16 cellular contexts compared by ENCODE assay signal in genomic region chr2:179226203-179226960, GRCh38. TPM values are rescaled to one million over a fixed set of nuclear protein-coding genes. Genes with fewer than 3 reads are reported as not detected.
A peak's percentile ranks its signal among the peaks of the same experiment; 100 is the strongest.
DNase-seq lines count a peak whose midpoint lies in the region; ATAC-seq and TF ChIP-seq lines count a peak whose summit lies in the region.
"Had no signal": no experiment of that assay in that cellular context is flagged by ENCODE, and none has a peak within 500 bp of the region (broad histone marks: within the 10 kb centered on the region; RNA-seq: fewer than 3 reads in every experiment).

No MANE protein-coding gene starts in this region.

- H3K4me1 Mint-ChIP-seq in activated CD8-positive, alpha-beta memory T cell treated with anti-CD3 and anti-CD28 coated beads, Interleukin-2, amount 10 ng/mL, durations not matched to agents 7 days and 5 days = no peaks in the 10 kb centered on the region

- no peak for ATAC-seq in activated CD8-positive, alpha-beta memory T cell treated with anti-CD3 and anti-CD28 coated beads, Interleukin-2, amount 10 ng/mL, durations not matched to agents 7 days and 5 days
- ATAC-seq in left lung = no peak
- ATAC-seq: T-helper 17 cell had no signal

- no peak overlapping the region for H3K4me3 ChIP-seq in left lung

- H3K36me3 Mint-ChIP-seq in activated CD8-positive, alpha-beta memory T cell treated with anti-CD3 and anti-CD28 coated beads, Interleukin-2, amount 10 ng/mL, durations not matched to agents 7 days and 5 days = no peaks in the 10 kb centered on the region

- peaks cover 0 to 8% of the 10 kb centered on the region in 2 donors for H3K4me1 ChIP-seq in left lung

- TF ChIP-seq CTCF in left lung (IDR thresholded peaks at IDR 0.05) = no peak

- H3K4me3 Mint-ChIP-seq in activated CD8-positive, alpha-beta memory T cell treated with anti-CD3 and anti-CD28 coated beads, Interleukin-2, amount 10 ng/mL, durations not matched to agents 7 days and 5 days = no peak overlapping the region
- H3K4me3 Mint-ChIP-seq: dendritic cell treated with granulocyte-macrophage colony-stimulating factor and Interleukin-4, amounts not matched to agents 40 ng/mL and 50 ng/mL, for 4 days; IgD-negative memory B cell; T-helper 17 cell had no signal

- intact Hi-C loops in left lung (cut with DNase I) = no loop called here

- H3K9me3 Mint-ChIP-seq in activated CD8-positive, alpha-beta memory T cell treated with anti-CD3 and anti-CD28 coated beads, Interleukin-2, amount 10 ng/mL, durations not matched to agents 7 days and 5 days (ENCODE audit: low read depth) = no peaks in the 10 kb centered on the region
- H3K9me3 Mint-ChIP-seq: dendritic cell treated with granulocyte-macrophage colony-stimulating factor and Interleukin-4, amounts not matched to agents 40 ng/mL and 50 ng/mL, for 4 days; IgD-negative memory B cell had no signal

- H3K27me3 Mint-ChIP-seq in activated CD8-positive, alpha-beta memory T cell treated with anti-CD3 and anti-CD28 coated beads, Interleukin-2, amount 10 ng/mL, durations not matched to agents 7 days and 5 days = no peaks in the 10 kb centered on the region
- H3K27me3 Mint-ChIP-seq: dendritic cell treated with granulocyte-macrophage colony-stimulating factor and Interleukin-4, amounts not matched to agents 40 ng/mL and 50 ng/mL, for 4 days; IgD-negative memory B cell; progenitor cell of endocrine pancreas; T-helper 17 cell had no signal

- H3K27ac Mint-ChIP-seq in activated CD8-positive, alpha-beta memory T cell treated with anti-CD3 and anti-CD28 coated beads, Interleukin-2, amount 10 ng/mL, durations not matched to agents 7 days and 5 days = no peak overlapping the region
- H3K27ac Mint-ChIP-seq: dendritic cell treated with granulocyte-macrophage colony-stimulating factor and Interleukin-4, amounts not matched to agents 40 ng/mL and 50 ng/mL, for 4 days; IgD-negative memory B cell; progenitor cell of endocrine pancreas; T-helper 17 cell had no signal

- CTCF ChIA-PET in activated CD8-positive, alpha-beta memory T cell treated with anti-CD3 and anti-CD28 coated beads, Interleukin-2, amount 10 ng/mL, durations not matched to agents 7 days and 5 days (lab: Charles Lee) = no interaction called here

- no peak overlapping the region for H3K27ac ChIP-seq in left lung

- H3K27me3 ChIP-seq in left lung = no peaks in the 10 kb centered on the region

- H3K9me3 ChIP-seq in left lung = no peaks in the 10 kb centered on the region

- no peaks in the 10 kb centered on the region for H3K36me3 ChIP-seq in left lung

- peak; percentile 0 for DNase-seq in CD1c-positive myeloid dendritic cell (ENCODE audit: extremely low spot score)
- DNase-seq in NCI-H1105 treated with DMSO at 0.1 percent for 48 hours (lab: John Stamatoyannopoulos, UW) = peak; percentile 60
- peak; percentile 98 for DNase-seq in NCI-H748 treated with DMSO at 0.1 percent for 48 hours (lab: John Stamatoyannopoulos, UW)
- peak; percentile 53 for DNase-seq in inferior parietal cortex (ENCODE audit: extremely low spot score)
- DNase-seq in activated CD8-positive, alpha-beta memory T cell treated with anti-CD3 and anti-CD28 coated beads, Interleukin-2, amount 10 ng/mL, durations not matched to agents 7 days and 5 days = no peak
- DNase-seq in DMS114 treated with DMSO at 0.1 percent for 48 hours (lab: John Stamatoyannopoulos, UW; ENCODE audit: unreplicated experiment) = no peak
- no peak for DNase-seq in RKO (ENCODE audit: low spot score)
- no peak for DNase-seq in left lung
- DNase-seq: activated CD4-positive, alpha-beta T cell treated with anti-CD3 and anti-CD28 coated beads, Interleukin-2, amount 50 U/mL, for 1 hour; DND-41; NCI-H187 treated with DMSO at 0.1 percent for 48 hours; T-helper 17 cell; trophoblast cell had no signal

RNA-seq across cellular contexts. Expression of gene SESTD1, which starts 38.2 kb away (rescaled TPM):
- 1 to 10 TPM; 4.0 to 7.7 TPM for total RNA-seq in activated CD8-positive, alpha-beta memory T cell treated with anti-CD3 and anti-CD28 coated beads, Interleukin-2, amount 10 ng/mL, durations not matched to agents 7 days and 5 days
- 10 to 100 TPM; 75.8 to 76.9 TPM for total RNA-seq in left lung

Comparison
In these comparisons a context has a peak if more than half of its experiments do, and no peak if none do; other contexts are left out.
1. DNase-seq: peak in CD1c-positive myeloid dendritic cell (single experiment), NCI-H1105 treated with DMSO at 0.1 percent for 48 hours (single experiment), NCI-H748 treated with DMSO at 0.1 percent for 48 hours (single experiment) and inferior parietal cortex (single experiment); none in activated CD8-positive, alpha-beta memory T cell treated with anti-CD3 and anti-CD28 coated beads, Interleukin-2, amount 10 ng/mL, durations not matched to agents 7 days and 5 days (single experiment), DMS114 treated with DMSO at 0.1 percent for 48 hours (single experiment), RKO (single experiment) and left lung (0 of 2).
2. RNA of gene SESTD1, which starts 38.2 kb away (total RNA-seq): 75.8 to 76.9 TPM in left lung; 4.0 to 7.7 TPM in activated CD8-positive, alpha-beta memory T cell treated with anti-CD3 and anti-CD28 coated beads, Interleukin-2, amount 10 ng/mL, durations not matched to agents 7 days and 5 days; every median in the first group is over 4 times any median in the second.